ENCODE assay signal across 8 cellular contexts in the genomic region with DNA sequence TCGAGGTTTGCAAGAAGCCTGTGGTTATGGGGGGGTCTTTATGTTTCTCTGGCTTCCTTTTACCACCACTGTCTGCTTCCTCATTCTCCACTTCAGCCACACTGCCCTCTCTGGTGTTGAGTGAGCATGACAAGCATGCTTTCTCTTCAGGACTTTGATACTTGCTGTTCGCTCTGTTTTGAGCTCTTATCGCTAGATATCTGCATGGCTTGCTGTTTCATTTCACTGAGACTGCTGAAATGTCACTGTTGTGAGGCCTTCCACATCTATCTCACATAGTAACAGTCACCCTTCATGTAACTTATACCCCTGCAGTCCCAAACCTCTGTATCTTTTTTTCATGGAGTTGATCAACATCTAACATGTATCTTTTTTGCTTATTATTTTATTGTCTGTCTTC. TPM values are rescaled to one million over a fixed set of nuclear protein-coding genes. Genes with fewer than 3 reads are reported as not detected.
DNase-seq lines count a peak whose midpoint lies in the region; ATAC-seq, FAIRE-seq and TF ChIP-seq lines count a peak whose summit lies in the region.

No MANE protein-coding gene starts in this region.

- FAIRE-seq in keratinocyte (lab: Jason Lieb, UNC) = peak; percentile 87

- TF ChIP-seq CTCF in Panc1 (IDR thresholded peaks at IDR 0.05) (peak; percentile 92), keratinocyte (optimal IDR thresholded peaks at IDR 0.05 in 1 of 3, IDR thresholded peaks at IDR 0.05 in 1 of 3, conservative IDR thresholded peaks at IDR 0.05 in 1 of 3; ENCODE audit: extremely low read depth in 1 of 3, insufficient read depth in 2 of 3, low read length in 3 of 3) (peak; percentile 72 to 75 (median 75))

- H3K4me1 ChIP-seq in Panc1 (ENCODE audit: control insufficient read depth, insufficient read depth, low read length) = no peaks in the 10 kb centered on the region
- H3K4me1 ChIP-seq in keratinocyte (ENCODE audit: control insufficient read depth, extremely low read depth, insufficient read depth, low read length) = no peaks in the 10 kb centered on the region

- H3K9ac ChIP-seq in keratinocyte (ENCODE audit: control insufficient read depth, extremely low read depth, insufficient read depth, low read length) = no peak overlapping the region

- H3K36me3 ChIP-seq in Panc1 (ENCODE audit: control insufficient read depth, insufficient read depth, low read length) (no peaks in the 10 kb centered on the region), keratinocyte (ENCODE audit: control insufficient read depth in 2 of 2, extremely low read depth in 1 of 2, insufficient read depth in 2 of 2, low read length in 2 of 2) (peaks cover 0 to 3% of the 10 kb centered on the region in 2 experiments)

- POLR2A ChIA-PET in Panc1 (lab: Charles Lee) = interaction anchor here (1.2 kb wide), 1 partner anchor 103 kb away, joined by 5 read pairs; no protein-coding TSS in a partner anchor

- DNase-seq in DMS53 treated with DMSO at 0.1 percent for 48 hours (lab: John Stamatoyannopoulos, UW; ENCODE audit: unreplicated experiment) (peak; percentile 73), Panc1 (ENCODE audit: low read depth, low spot score) (peak; percentile 41), astrocyte of the hippocampus (ENCODE audit: low read depth, low spot score) (peak; percentile 21), keratinocyte (ENCODE audit: low read depth, low spot score) (peak; percentile 1), posterior vena cava (ENCODE audit: low spot score) (no peak)
- DNase-seq in stimulated activated CD8-positive, alpha-beta memory T cell treated with anti-CD3 and anti-CD28 coated beads, Interleukin-15, amount 100 ng/mL, for 48 hours (ENCODE audit: low read depth in 2 of 2) = peak; percentile 5 to 12

- H3K27me3 ChIP-seq in Panc1 (ENCODE audit: control insufficient read depth, insufficient read depth, low read length) (no peaks in the 10 kb centered on the region), keratinocyte (ENCODE audit: control insufficient read depth, extremely low read depth, insufficient read depth, low read length) (no peaks in the 10 kb centered on the region)

- no peaks in the 10 kb centered on the region for H3K9me1 ChIP-seq in keratinocyte (ENCODE audit: control insufficient read depth, extremely low read depth, insufficient read depth, low read length)

- no peak overlapping the region for H2AFZ ChIP-seq in keratinocyte (ENCODE audit: control insufficient read depth, low read length)

- no peak overlapping the region for H3K27ac ChIP-seq in Panc1 (ENCODE audit: low read length)
- no peak overlapping the region for H3K27ac ChIP-seq in keratinocyte (ENCODE audit: control insufficient read depth, insufficient read depth, low read length)

- H3K4me2 ChIP-seq in keratinocyte (ENCODE audit: control insufficient read depth, extremely low read depth, insufficient read depth, low read depth, low read length) = no peak overlapping the region

- no peaks in the 10 kb centered on the region for H3K79me2 ChIP-seq in keratinocyte (ENCODE audit: control insufficient read depth, insufficient read depth, low read length)

- in situ Hi-C loops in Panc1 (cut with HindIII; ENCODE audit: low pct_unique_long_range_greater_than_20kb, low sequenced_read_pairs) = no loop called here

- BruUV-seq in Panc1 (replicated peaks; lab: Mats Ljungman, UMichigan) = no TSS peak

- intact Hi-C loops in Panc1 (cut with micrococcal nuclease; ENCODE audit: unreplicated experiment) = loop anchor here (10.0 kb wide), 2 partner anchors 153 to 187 kb away; no protein-coding TSS in a partner anchor
- intact Hi-C loops in posterior vena cava (cut with DNase I) = no loop called here

- CTCF ChIA-PET in Panc1 (lab: Charles Lee) = interaction anchor here (1.0 to 1.4 kb wide), 4 partner anchors 11 to 193 kb away, joined by 3 to 6 read pairs (median 4); no protein-coding TSS in a partner anchor

- no peaks in the 10 kb centered on the region for H4K20me1 ChIP-seq in keratinocyte (ENCODE audit: control insufficient read depth, extremely low read depth, insufficient read depth, low read length)

- H3K9me3 ChIP-seq in Panc1 (ENCODE audit: control insufficient read depth, insufficient read depth, low read depth, low read length) (no peaks in the 10 kb centered on the region), keratinocyte (ENCODE audit: control insufficient read depth, low read depth, low read length) (no peaks in the 10 kb centered on the region)

- dilution Hi-C loops in keratinocyte (cut with MboI; ENCODE audit: extremely low pct_ligation_motif_present, low sequenced_read_pairs) = no loop called here

- ATAC-seq in GM19328 (IDR thresholded peaks at IDR 0.05; ENCODE audit: unreplicated experiment) = peak; percentile 91
- peak; percentile 87 for ATAC-seq in HG03432 (IDR thresholded peaks at IDR 0.05; ENCODE audit: unreplicated experiment)
- peak; percentile 93 for ATAC-seq in Panc1

- H3K4me3 ChIP-seq in Panc1 (ENCODE audit: low read depth in 2 of 2, low read length in 2 of 2) = no peak overlapping the region
- no peak overlapping the region for H3K4me3 ChIP-seq in keratinocyte (ENCODE audit: control insufficient read depth in 2 of 3, extremely low read depth in 1 of 3, insufficient read depth in 2 of 3, low read depth in 1 of 3, low read length in 3 of 3)

RNA-seq across cellular contexts. Expression of gene TMEM135, which starts 59.8 kb away (rescaled TPM):
- 65.5 TPM for total RNA-seq in Panc1 (2021; ENCODE audit: unreplicated experiment)
- polyA plus RNA-seq in Panc1 (2012; ENCODE audit: insufficient read length) = 25.1 TPM
- 11.6 to 15.0 TPM (median 11.7 TPM) in 3 replicates for polyA plus RNA-seq in keratinocyte
- 5.6 TPM for polyA plus RNA-seq in keratinocyte (2011; ENCODE audit: low read depth)
- polyA plus RNA-seq in keratinocyte (2011; cell fraction: cytosol; rRNA removed) = 5.9 and 12.2 TPM in 2 replicates
- polyA plus RNA-seq in keratinocyte (2011; cell fraction: nucleus; rRNA removed) = 9.5 and 10.7 TPM in 2 replicates
- polyA plus RNA-seq in keratinocyte (2012; ENCODE audit: low replicate concordance) = 4.9 and 11.6 TPM in 2 replicates
- polyA minus RNA-seq in keratinocyte = 16.2 to 25.3 TPM (median 19.9 TPM) in 3 replicates
- 31.5 TPM for polyA minus RNA-seq in keratinocyte (2011; cell fraction: cytosol; rRNA and poly(A)+ RNA removed)
- 19.3 and 25.7 TPM in 2 replicates for polyA minus RNA-seq in keratinocyte (2011; cell fraction: nucleus; rRNA and poly(A)+ RNA removed)
- 10 to 100 TPM; 16.2 to 25.2 TPM for total RNA-seq in posterior vena cava
